ENCODE assay signal across 16 cellular contexts in genomic region chr6:156111913-156112312, GRCh38.
"Had no signal": no experiment of that assay in that cellular context is flagged by ENCODE, and none has a peak within 500 bp of the region (broad histone marks: within the 10 kb centered on the region; RNA-seq: fewer than 3 reads in every experiment).

No MANE protein-coding gene starts in this region.

- H3K4me1 ChIP-seq: colonic mucosa, foreskin keratinocyte, psoas muscle, spleen had no signal

- H3K4me3 ChIP-seq: colonic mucosa, psoas muscle, spleen, thoracic aorta had no signal

- H3K27ac ChIP-seq: colonic mucosa, foreskin keratinocyte, psoas muscle, spleen, thoracic aorta had no signal

- H3K36me3 ChIP-seq: colonic mucosa, spleen, thoracic aorta had no signal

- H3K27me3 ChIP-seq: colonic mucosa, foreskin keratinocyte, spleen had no signal

- DNase-seq: colonic mucosa; dermis blood vessel endothelial cell; foreskin keratinocyte; head of caudate nucleus; hippocampal formation; mammary epithelial cell; naive thymus-derived CD4-positive, alpha-beta T cell; nephron progenitor cell; psoas muscle; retina; spleen; stimulated activated CD4-positive, alpha-beta T cell treated with anti-CD3 and anti-CD28 coated beads, Interleukin-15, amount 100 ng/mL, for 24 hours; stimulated activated CD4-positive, alpha-beta T cell treated with anti-CD3 and anti-CD28 coated beads, Interleukin-1b, Interleukin-23, amount 100 ng/mL, for 48 hours; stimulated activated CD4-positive, alpha-beta T cell treated with anti-CD3 and anti-CD28 coated beads, Interleukin-4, amount 100 ng/mL, for 24 hours; stimulated activated naive CD8-positive, alpha-beta T cell treated with anti-CD3 and anti-CD28 coated beads, Interleukin-15, amount 100 ng/mL, for 72 hours had no signal

- H3K9me3 ChIP-seq: colonic mucosa, psoas muscle, spleen, thoracic aorta had no signal
